In genomic region chr11:118488480-118489109, GRCh38 we compare ENCODE assay signal across 8 cellular contexts. TPM values are rescaled to one million over a fixed set of nuclear protein-coding genes. Genes with fewer than 3 reads are reported as not detected.
DNase-seq lines count a peak whose midpoint lies in the region; ATAC-seq and TF ChIP-seq lines count a peak whose summit lies in the region.

No MANE protein-coding gene starts in this region.

- H3K4me1 ChIP-seq in lower lobe of right lung = no peaks in the 10 kb centered on the region

- peaks cover 96% of the 10 kb centered on the region for H3K36me3 ChIP-seq in lower lobe of right lung

- TF ChIP-seq CTCF in AG09319 (IDR thresholded peaks at IDR 0.05; ENCODE audit: low read depth, low read length) (peak; percentile 85), coronary artery (IDR thresholded peaks at IDR 0.05) (peak; percentile 63), lower lobe of right lung (IDR thresholded peaks at IDR 0.05) (peak; percentile 81)

- H3K4me3 ChIP-seq in coronary artery (no peak overlapping the region), lower lobe of right lung (no peak overlapping the region)

- no peaks in the 10 kb centered on the region for H3K27me3 ChIP-seq in lower lobe of right lung (ENCODE audit: low read depth)

- ATAC-seq in lower lobe of right lung = peak; percentile 70 to 72
- no peak for ATAC-seq in GM18498 (IDR thresholded peaks at IDR 0.05; ENCODE audit: unreplicated experiment)

- DNase-seq in AG09319 (ENCODE audit: extremely low read depth, low read depth) (peak; percentile 56), HCEC 1CT (peak; percentile 77), NCI-H69 (lab: John Stamatoyannopoulos, UW) (peak; percentile 74), coronary artery (ENCODE audit: low spot score) (no peak), lower lobe of right lung (peak; percentile 53)
- DNase-seq in activated CD4-positive, alpha-beta T cell treated with anti-CD3 and anti-CD28 coated beads, Interleukin-2, amount 50 U/mL, for 1 hour = peak; percentile 80
- DNase-seq in stimulated activated CD8-positive, alpha-beta memory T cell treated with anti-CD3 and anti-CD28 coated beads, Interleukin-12 subunit alpha, Interleukin-12 subunit beta, amount 100 ng/mL, for 4 hours (ENCODE audit: low read depth) = peak; percentile 45

- H3K9me3 ChIP-seq in lower lobe of right lung = no peaks in the 10 kb centered on the region

- H3K27ac ChIP-seq in coronary artery (no peak overlapping the region), lower lobe of right lung (no peak overlapping the region)

- intact Hi-C loops in lower lobe of right lung (cut with DNase I) = no loop called here

RNA-seq across cellular contexts. Expression of gene TTC36, which starts 38.7 kb away (rescaled TPM):
- total RNA-seq in lower lobe of right lung = 1.0 TPM

RNA-seq across cellular contexts. Expression of gene TMEM25, which starts 42.4 kb away (rescaled TPM):
- 18.3 TPM for total RNA-seq in lower lobe of right lung

RNA-seq across cellular contexts. Expression of gene KMT2A, which starts 52.3 kb away (rescaled TPM):
- total RNA-seq in lower lobe of right lung = 66.3 TPM
